Comparison of ENCODE assay signal across 1 cellular context in genomic region chr6:33619166-33619565, GRCh38.
TF ChIP-seq lines count a peak whose summit lies in the region.

No MANE protein-coding gene starts in this region.

TF ChIP-seq in A549, 52 proteins besides CTCF, POLR2A, EP300 and RAD21 (continued from another document):
- no peak for TF ChIP-seq NFE2L2 (conservative IDR thresholded peaks at IDR 0.05; ENCODE audit: low read length)
- TF ChIP-seq CBX8 (IDR thresholded peaks at IDR 0.05): no peak
- no peak for TF ChIP-seq FOSB (CRISPR knock-in tag; IDR thresholded peaks at IDR 0.05)
- no peak for TF ChIP-seq ZC3H11A (IDR thresholded peaks at IDR 0.05)
TF ChIP-seq in A549: peak in this region for 0.
